In the genomic region with DNA sequence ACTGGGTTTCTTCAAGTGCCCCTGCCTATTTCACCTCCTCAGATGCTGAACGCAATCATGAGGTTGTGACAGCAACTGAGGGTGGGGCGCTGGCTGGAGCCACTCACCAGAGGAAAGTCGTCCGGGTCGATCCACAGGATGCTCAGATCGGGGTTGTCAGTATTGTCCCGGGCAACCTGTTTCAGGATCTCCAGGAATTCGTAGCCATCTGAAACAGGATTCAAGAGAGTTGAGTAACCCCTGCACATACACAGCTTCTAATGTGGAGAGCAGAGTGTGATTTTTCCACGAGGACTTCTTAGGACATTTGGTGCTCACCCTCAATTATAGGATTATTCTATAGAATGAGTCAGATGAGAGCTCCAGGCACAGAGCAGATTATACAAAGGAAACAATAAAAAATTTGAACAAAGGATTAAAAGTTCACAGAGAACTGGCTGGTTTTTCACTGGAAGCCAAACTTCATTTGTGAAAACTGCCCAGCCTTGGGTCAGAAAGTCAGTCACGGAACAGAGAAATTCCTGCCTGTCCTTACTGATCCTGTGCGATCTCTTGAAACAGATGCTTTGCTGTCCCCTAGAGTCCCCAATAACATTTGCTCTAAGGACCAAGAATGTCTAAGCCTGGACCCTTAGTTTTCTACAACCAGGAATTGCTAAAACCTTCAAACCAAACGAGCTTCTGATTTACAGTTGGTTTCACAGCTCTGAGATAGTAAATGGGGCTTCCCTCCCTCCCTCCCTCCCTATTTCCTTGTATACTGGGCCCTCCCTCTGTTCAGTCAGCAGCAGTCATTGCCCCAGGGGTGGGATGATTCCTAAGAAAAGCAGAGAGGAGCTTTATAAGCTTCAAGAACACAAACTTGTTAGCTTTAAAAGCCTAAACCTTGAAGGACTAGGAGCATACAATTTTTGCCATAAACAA, we compare ENCODE assay signal across 21 cellular contexts.
DNase-seq lines count a peak whose midpoint lies in the region; ATAC-seq, FAIRE-seq and TF ChIP-seq lines count a peak whose summit lies in the region.
"Had no signal": no experiment of that assay in that cellular context is flagged by ENCODE, and none has a peak within 500 bp of the region (broad histone marks: within the 10 kb centered on the region; RNA-seq: fewer than 3 reads in every experiment).

No MANE protein-coding gene starts in this region.

- ATAC-seq in GM21390 (IDR thresholded peaks at IDR 0.05; ENCODE audit: unreplicated experiment) (no peak), HG02981 (IDR thresholded peaks at IDR 0.05; ENCODE audit: unreplicated experiment) (no peak)
- ATAC-seq: left colon had no signal

- no peak for FAIRE-seq in bronchial epithelial cell (lab: Jason Lieb, UNC)

- TF ChIP-seq CTCF in bronchial epithelial cell (IDR thresholded peaks at IDR 0.05; ENCODE audit: insufficient read depth, low read length, severe bottlenecking) (no peak), mesothelial cell of epicardium (IDR thresholded peaks at IDR 0.05; ENCODE audit: unreplicated experiment) (no peak)

- H3K27me3 Mint-ChIP-seq in mesothelial cell of epicardium (ENCODE audit: low read depth), result no peaks in the 10 kb centered on the region

- no peaks in the 10 kb centered on the region for H3K36me3 ChIP-seq in bronchial epithelial cell (ENCODE audit: control insufficient read depth, insufficient read depth, low read length)
- H3K36me3 ChIP-seq: ovary, uterus had no signal

- H3K36me3 Mint-ChIP-seq in mesothelial cell of epicardium, result no peaks in the 10 kb centered on the region
- H3K36me3 Mint-ChIP-seq: CD8-positive, alpha-beta memory T cell had no signal

- H3K27ac Mint-ChIP-seq in mesothelial cell of epicardium, result peak overlapping the region; percentile 73
- H3K27ac Mint-ChIP-seq: CD8-positive, alpha-beta memory T cell had no signal

- DNase-seq in ELR (ENCODE audit: low read depth) (peak; percentile 27), NCI-H82 treated with DMSO at 0.1 percent for 48 hours (lab: John Stamatoyannopoulos, UW; ENCODE audit: unreplicated experiment) (peak; percentile 28), bronchial epithelial cell (ENCODE audit: low read depth) (peak; percentile 65), mesothelial cell of epicardium (ENCODE audit: low spot score in 2 of 2, unreplicated experiment in 2 of 2) (no peak), RKO (ENCODE audit: low spot score) (no peak)
- DNase-seq in activated T-cell treated with anti-CD3 and anti-CD28 coated beads, Interleukin-2, amount 50 U/mL, for 48 hours, result no peak
- DNase-seq: anterior cingulate cortex; CD8-positive, alpha-beta memory T cell; DND-41; H7; IMR-90; left colon; NCI-H526 treated with DMSO at 0.1 percent for 48 hours; ovary; RPMI8226; stimulated activated CD4-positive, alpha-beta T cell treated with anti-CD3 and anti-CD28 coated beads, Interleukin-2, amount 100 ng/mL, for 24 hours; stomach; SW 1271; uterus had no signal

- no peak overlapping the region for H3K4me3 Mint-ChIP-seq in mesothelial cell of epicardium
- H3K4me3 Mint-ChIP-seq: CD8-positive, alpha-beta memory T cell had no signal

- H3K27me3 ChIP-seq in bronchial epithelial cell (ENCODE audit: control insufficient read depth, insufficient read depth, low read length), result no peaks in the 10 kb centered on the region
- H3K27me3 ChIP-seq: ovary, stomach, uterus had no signal

- peaks cover 38% of the 10 kb centered on the region for H3K4me1 Mint-ChIP-seq in mesothelial cell of epicardium
- H3K4me1 Mint-ChIP-seq: CD8-positive, alpha-beta memory T cell had no signal

- H3K9me3 Mint-ChIP-seq in mesothelial cell of epicardium, result no peaks in the 10 kb centered on the region
- H3K9me3 Mint-ChIP-seq: CD8-positive, alpha-beta memory T cell had no signal

- no peak overlapping the region for H3K4me3 ChIP-seq in bronchial epithelial cell (ENCODE audit: low read depth, low read length)
- H3K4me3 ChIP-seq: ovary, stomach, uterus had no signal

Comparison
In these comparisons a context has a peak if more than half of its experiments do, and no peak if none do; other contexts are left out.
1. DNase-seq: peak in ELR (single experiment), NCI-H82 treated with DMSO at 0.1 percent for 48 hours (single experiment) and bronchial epithelial cell (single experiment); none in mesothelial cell of epicardium (0 of 2), activated T-cell treated with anti-CD3 and anti-CD28 coated beads, Interleukin-2, amount 50 U/mL, for 48 hours (0 of 2) and RKO (single experiment).